ENCODE assay signal across 14 cellular contexts in genomic region chr5:178778919-178779318, GRCh38.
"Had no signal": no experiment of that assay in that cellular context is flagged by ENCODE, and none has a peak within 500 bp of the region (broad histone marks: within the 10 kb centered on the region; RNA-seq: fewer than 3 reads in every experiment).

No MANE protein-coding gene starts in this region.

- H3K36me3 ChIP-seq: vagina had no signal

- H3K9me3 ChIP-seq: mucosa of descending colon, vagina had no signal

- H3K4me1 ChIP-seq: vagina had no signal

- H3K27ac ChIP-seq: vagina had no signal

- DNase-seq: activated CD4-positive, alpha-beta T cell treated with anti-CD3 and anti-CD28 coated beads, Interleukin-2, amount 50 U/mL, for 1 hour; activated CD4-positive, CD25-positive, alpha-beta regulatory T cell; activated naive CD4-positive, alpha-beta T cell treated with anti-CD3 and anti-CD28 coated beads, Interleukin-2, amount 50 U/mL, for 16 hours; activated T-cell treated with anti-CD3 and anti-CD28 coated beads, Interleukin-2, amount 50 U/mL, for 1 hour; central memory CD4-positive, alpha-beta T cell; effector memory CD8-positive, alpha-beta T cell; erythroblast; hippocampal formation; left cardiac atrium; mucosa of descending colon; natural killer cell; occipital lobe; stimulated activated CD4-positive, alpha-beta T cell treated with anti-CD3 and anti-CD28 coated beads, Interleukin-4, amount 100 ng/mL, for 24 hours had no signal

- H3K4me3 ChIP-seq: mucosa of descending colon, vagina had no signal

- H3K27me3 ChIP-seq: vagina had no signal
